23 cellular contexts compared by ENCODE assay signal in the genomic region with DNA sequence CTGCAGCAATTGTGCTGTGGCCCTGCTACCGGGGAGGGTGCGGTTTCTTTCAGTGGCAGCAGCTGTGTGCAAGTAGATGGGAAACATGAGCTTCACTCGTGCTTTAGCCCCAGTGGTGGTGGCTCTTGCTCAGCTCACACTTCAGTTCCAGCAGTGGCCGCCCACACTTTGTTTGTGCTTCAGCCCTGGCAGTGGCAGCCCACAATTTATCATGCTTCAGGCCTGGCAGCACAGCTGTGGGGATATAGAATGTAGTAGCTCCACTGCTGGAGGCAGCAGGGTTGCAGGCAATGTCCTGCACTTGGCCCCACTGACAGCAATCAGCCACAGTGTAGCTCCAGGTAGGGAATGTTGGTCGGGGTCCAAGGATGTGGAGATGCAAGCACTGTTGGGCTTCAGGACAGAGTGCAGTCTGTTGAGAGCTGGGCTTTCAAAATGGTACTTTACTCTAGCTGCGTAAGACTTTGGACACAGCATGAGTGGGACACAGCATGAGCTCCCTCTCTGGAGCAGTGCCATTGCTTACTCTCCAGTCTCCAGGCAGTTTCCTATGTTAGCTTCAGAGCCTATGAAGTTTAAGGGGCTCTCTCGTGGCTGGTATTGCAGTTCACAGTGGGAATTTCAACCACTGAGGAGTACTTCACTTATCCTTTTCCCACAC.
DNase-seq lines count a peak whose midpoint lies in the region; ATAC-seq and TF ChIP-seq lines count a peak whose summit lies in the region.
"Had no signal": no experiment of that assay in that cellular context is flagged by ENCODE, and none has a peak within 500 bp of the region (broad histone marks: within the 10 kb centered on the region; RNA-seq: fewer than 3 reads in every experiment).

No MANE protein-coding gene starts in this region.

- H3K9ac ChIP-seq in SK-N-SH (no peak overlapping the region), mesendoderm (ENCODE audit: low read length) (no peak overlapping the region)
- H3K9ac ChIP-seq: BLaER1 treated with 17β-estradiol and CSF1 and Interleukin-3, amounts not matched to agents 10 nM and 100 nM had no signal

- peaks cover 0 to 7% of the 10 kb centered on the region in 2 experiments; a peak in 2 of 4 replicates for H3K4me1 ChIP-seq in SK-N-SH (ENCODE audit: control insufficient read depth in 1 of 2, insufficient read depth in 2 of 2, low read depth in 1 of 2, low read length in 1 of 2)
- H3K4me1 ChIP-seq in uterus: no peaks in the 10 kb centered on the region
- no peaks in the 10 kb centered on the region for H3K4me1 ChIP-seq in mesendoderm (ENCODE audit: control insufficient read depth, low read depth, low read length)
- H3K4me1 ChIP-seq: HAP-1, left lung, right lobe of liver, stomach had no signal

- DNase-seq in NCI-H345 (lab: John Stamatoyannopoulos, UW) (peak; percentile 50), NCI-H345 treated with DMSO at 0.1 percent for 48 hours (lab: John Stamatoyannopoulos, UW; ENCODE audit: unreplicated experiment) (no peak), SK-N-SH (no peak), myocyte (ENCODE audit: low read depth) (peak; percentile 25), uterus (no peak), mesendoderm (no peak)
- no peak for DNase-seq in activated T-cell treated with anti-CD3 and anti-CD28 coated beads, Interleukin-2, amount 50 U/mL, for 48 hours
- DNase-seq in activated T-cell treated with anti-CD3 and anti-CD28 coated beads, Interleukin-2, amount 50 U/mL, for 4 hours: no peak
- DNase-seq: activated CD4-positive, alpha-beta memory T cell treated with anti-CD3 and anti-CD28 coated beads for 36 hours; activated naive CD4-positive, alpha-beta T cell; activated T-cell treated with anti-CD3 and anti-CD28 coated beads for 4 hours; effector memory CD8-positive, alpha-beta T cell; left lung; NCI-H2081; NCI-H748 treated with DMSO at 0.1 percent for 48 hours; PC-9; stimulated activated CD4-positive, alpha-beta T cell treated with anti-CD3 and anti-CD28 coated beads, Interleukin-2, amount 100 ng/mL, for 24 hours; stomach; T-helper 17 cell had no signal

- H3K36me3 Mint-ChIP-seq in activated T-cell treated with anti-CD3 and anti-CD28 coated beads, Interleukin-2, amount 50 U/mL, for 4 hours (ENCODE audit: insufficient read depth): no peaks in the 10 kb centered on the region
- H3K36me3 Mint-ChIP-seq: activated CD4-positive, alpha-beta memory T cell treated with anti-CD3 and anti-CD28 coated beads for 36 hours had no signal

- H3K79me2 ChIP-seq in SK-N-SH (ENCODE audit: insufficient read depth) (no peaks in the 10 kb centered on the region), mesendoderm (ENCODE audit: control insufficient read depth, insufficient read depth, low read length) (no peaks in the 10 kb centered on the region)

- H3K9me2 ChIP-seq in SK-N-SH: no peaks in the 10 kb centered on the region

- H3K4me2 ChIP-seq in SK-N-SH: peak overlapping the region; percentile 32; the same call in 1 of the 2 replicates
- no peak overlapping the region for H3K4me2 ChIP-seq in mesendoderm (ENCODE audit: low read length)
- H3K4me2 ChIP-seq: BLaER1 treated with 17β-estradiol and CSF1 and Interleukin-3, amounts not matched to agents 10 nM and 100 nM; PC-9 had no signal

- 52% methylated on average over 4 of the region's 7 CpGs for WGBS in SK-N-SH (ENCODE audit: low lambda C conversion rate)
- no CpG with 5 or more reads among the region's 7 CpGs for whole genome bisulfite sequencing in mesendoderm (ENCODE audit: extremely low coverage, insufficient coverage, low lambda C conversion rate)

- CTCF ChIA-PET in SK-N-SH (lab: Yijun Ruan, JAX): interaction anchor here (1.1 kb wide), 1 partner anchor 35 kb away, joined by 3 read pairs; no protein-coding TSS in a partner anchor

- no peaks in the 10 kb centered on the region for H3K4me1 Mint-ChIP-seq in activated T-cell treated with anti-CD3 and anti-CD28 coated beads, Interleukin-2, amount 50 U/mL, for 4 hours (ENCODE audit: low read depth)
- H3K4me1 Mint-ChIP-seq: T-helper 17 cell had no signal

- TF ChIP-seq POLR2A in uterus (IDR thresholded peaks at IDR 0.05): no peak

- POLR2A ChIA-PET in SK-N-SH (lab: Yijun Ruan, JAX): no interaction called here

- H4K8ac ChIP-seq in mesendoderm (ENCODE audit: low read depth, low read length): no peak overlapping the region

- H3K9me3 Mint-ChIP-seq in activated T-cell treated with anti-CD3 and anti-CD28 coated beads, Interleukin-2, amount 50 U/mL, for 4 hours: no peaks in the 10 kb centered on the region

- no peak overlapping the region for H3K18ac ChIP-seq in mesendoderm (ENCODE audit: low read length)

- H2BK120ac ChIP-seq in mesendoderm (ENCODE audit: low read depth, low read length): no peak overlapping the region

- TF ChIP-seq RAD21 in SK-N-SH (IDR thresholded peaks at IDR 0.05; ENCODE audit: low read length): no peak

- intact Hi-C loops in uterus (cut with DNase I; ENCODE audit: low total_unique reads): no loop called here

- no peak overlapping the region for H2BK15ac ChIP-seq in mesendoderm (replicated peaks; ENCODE audit: low read depth)

- H3K9me3 ChIP-seq in SK-N-SH: no peaks in the 10 kb centered on the region; the same call in 1 of the 2 replicates
- no peaks in the 10 kb centered on the region for H3K9me3 ChIP-seq in uterus
- H3K9me3 ChIP-seq: HAP-1, right lobe of liver, stomach had no signal

- TF ChIP-seq EP300 in SK-N-SH (IDR thresholded peaks at IDR 0.05; ENCODE audit: borderline replicate concordance in 1 of 2, low read depth in 1 of 2, low read length in 1 of 2): no peak

- no peak overlapping the region for H3K23ac ChIP-seq in mesendoderm (ENCODE audit: low read length)

- peaks cover 8% of the 10 kb centered on the region for H3F3A ChIP-seq in SK-N-SH (replicated peaks; ENCODE audit: insufficient read depth)

- no peak overlapping the region for H2BK5ac ChIP-seq in mesendoderm (ENCODE audit: low read length)

- H3K79me1 ChIP-seq in mesendoderm (ENCODE audit: low read length): no peaks in the 10 kb centered on the region

- H3K27me3 Mint-ChIP-seq in activated T-cell treated with anti-CD3 and anti-CD28 coated beads, Interleukin-2, amount 50 U/mL, for 4 hours (ENCODE audit: low read depth): no peaks in the 10 kb centered on the region
- H3K27me3 Mint-ChIP-seq: activated CD4-positive, alpha-beta memory T cell treated with anti-CD3 and anti-CD28 coated beads for 36 hours; effector memory CD8-positive, alpha-beta T cell; T-helper 17 cell had no signal

- no peaks in the 10 kb centered on the region for H4K20me1 ChIP-seq in SK-N-SH (ENCODE audit: insufficient read depth)
- H4K20me1 ChIP-seq: BLaER1 treated with 17β-estradiol and CSF1 and Interleukin-3, amounts not matched to agents 10 nM and 100 nM had no signal

- no peak overlapping the region for H3K56ac ChIP-seq in mesendoderm (ENCODE audit: low read length)

- no peak overlapping the region for H4K5ac ChIP-seq in mesendoderm (ENCODE audit: low read length)

- no peak overlapping the region for H2AFZ ChIP-seq in SK-N-SH (ENCODE audit: low read depth)
- H2AFZ ChIP-seq: PC-9 had no signal

- TF ChIP-seq CTCF in SK-N-SH (IDR thresholded peaks at IDR 0.05) (no peak), uterus (IDR thresholded peaks at IDR 0.05) (no peak)

- H3K27me3 ChIP-seq in SK-N-SH (ENCODE audit: insufficient read depth) (no peaks in the 10 kb centered on the region), uterus (no peaks in the 10 kb centered on the region), mesendoderm (ENCODE audit: insufficient read depth, low read length, poor library complexity) (no peaks in the 10 kb centered on the region)
- H3K27me3 ChIP-seq: BLaER1 treated with 17β-estradiol and CSF1 and Interleukin-3, amounts not matched to agents 10 nM and 100 nM; left lung; right lobe of liver; stomach had no signal

- no peak overlapping the region for H2AK5ac ChIP-seq in mesendoderm (ENCODE audit: low read length)

- H3K27ac ChIP-seq in SK-N-SH (ENCODE audit: low read depth in 2 of 2, low read length in 1 of 2) (peak overlapping the region; percentile 36 to 41; a peak in 2 of 4 replicates), uterus (peak overlapping the region; percentile 72 to 76), mesendoderm (ENCODE audit: low read depth, low read length) (no peak overlapping the region)
- H3K27ac ChIP-seq: BLaER1 treated with 17β-estradiol and CSF1 and Interleukin-3, amounts not matched to agents 10 nM and 100 nM; HL-60; left lung; PC-9; right lobe of liver; stomach had no signal

- no peak overlapping the region for H3K4me3 Mint-ChIP-seq in activated T-cell treated with anti-CD3 and anti-CD28 coated beads, Interleukin-2, amount 50 U/mL, for 4 hours
- H3K4me3 Mint-ChIP-seq: activated CD4-positive, alpha-beta memory T cell treated with anti-CD3 and anti-CD28 coated beads for 36 hours; effector memory CD8-positive, alpha-beta T cell; T-helper 17 cell had no signal

- H3K4me3 ChIP-seq in SK-N-SH (ENCODE audit: low read depth in 2 of 2, low read length in 1 of 2): no peak overlapping the region
- H3K4me3 ChIP-seq in uterus: no peak overlapping the region
- no peak overlapping the region for H3K4me3 ChIP-seq in mesendoderm (ENCODE audit: low read length)
- H3K4me3 ChIP-seq: BLaER1 treated with 17β-estradiol and CSF1 and Interleukin-3, amounts not matched to agents 10 nM and 100 nM; HAP-1; left lung; PC-9; right lobe of liver; stomach had no signal

- no peaks in the 10 kb centered on the region for H3K36me3 ChIP-seq in SK-N-SH (replicated peaks in 1 of 2; ENCODE audit: control insufficient read depth in 1 of 2, insufficient read depth in 2 of 2, low read length in 1 of 2)
- no peaks in the 10 kb centered on the region for H3K36me3 ChIP-seq in uterus
- no peaks in the 10 kb centered on the region for H3K36me3 ChIP-seq in mesendoderm (ENCODE audit: control insufficient read depth, insufficient read depth, low read length)
- H3K36me3 ChIP-seq: BLaER1 treated with 17β-estradiol and CSF1 and Interleukin-3, amounts not matched to agents 10 nM and 100 nM; HAP-1; left lung; right lobe of liver; stomach had no signal

- no peak for ATAC-seq in activated T-cell treated with anti-CD3 and anti-CD28 coated beads, Interleukin-2, amount 50 U/mL, for 4 hours
- ATAC-seq: effector memory CD8-positive, alpha-beta T cell; left lung; right lobe of liver; T-helper 17 cell had no signal

- H3K4ac ChIP-seq in mesendoderm (ENCODE audit: low read depth, low read length): no peak overlapping the region

TF ChIP-seq in SK-N-SH, 30 proteins besides CTCF, POLR2A, EP300 and RAD21 (continues in another document):
- TF ChIP-seq POLR2AphosphoS5 (IDR thresholded peaks at IDR 0.05; ENCODE audit: low read depth, low read length) (no peak), GABPA (IDR thresholded peaks at IDR 0.05; ENCODE audit: low read depth) (no peak), ELF1 (IDR thresholded peaks at IDR 0.05) (no peak)
- TF ChIP-seq, protein P1, sequence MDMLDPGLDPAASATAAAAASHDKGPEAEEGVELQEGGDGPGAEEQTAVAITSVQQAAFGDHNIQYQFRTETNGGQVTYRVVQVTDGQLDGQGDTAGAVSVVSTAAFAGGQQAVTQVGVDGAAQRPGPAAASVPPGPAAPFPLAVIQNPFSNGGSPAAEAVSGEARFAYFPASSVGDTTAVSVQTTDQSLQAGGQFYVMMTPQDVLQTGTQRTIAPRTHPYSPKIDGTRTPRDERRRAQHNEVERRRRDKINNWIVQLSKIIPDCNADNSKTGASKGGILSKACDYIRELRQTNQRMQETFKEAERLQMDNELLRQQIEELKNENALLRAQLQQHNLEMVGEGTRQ (IDR thresholded peaks at IDR 0.05; ENCODE audit: borderline replicate concordance, low read depth, low read length): no peak

Comparison
In these comparisons a context has a peak if more than half of its experiments do, and no peak if none do; other contexts are left out.
1. DNase-seq: peak in NCI-H345 (single experiment) and myocyte (single experiment); none in NCI-H345 treated with DMSO at 0.1 percent for 48 hours (single experiment), SK-N-SH (single experiment), uterus (0 of 2), activated T-cell treated with anti-CD3 and anti-CD28 coated beads, Interleukin-2, amount 50 U/mL, for 48 hours (0 of 2), mesendoderm (single experiment) and activated T-cell treated with anti-CD3 and anti-CD28 coated beads, Interleukin-2, amount 50 U/mL, for 4 hours (single experiment).